ENCODE assay signal across 1 cellular context in the genomic region with DNA sequence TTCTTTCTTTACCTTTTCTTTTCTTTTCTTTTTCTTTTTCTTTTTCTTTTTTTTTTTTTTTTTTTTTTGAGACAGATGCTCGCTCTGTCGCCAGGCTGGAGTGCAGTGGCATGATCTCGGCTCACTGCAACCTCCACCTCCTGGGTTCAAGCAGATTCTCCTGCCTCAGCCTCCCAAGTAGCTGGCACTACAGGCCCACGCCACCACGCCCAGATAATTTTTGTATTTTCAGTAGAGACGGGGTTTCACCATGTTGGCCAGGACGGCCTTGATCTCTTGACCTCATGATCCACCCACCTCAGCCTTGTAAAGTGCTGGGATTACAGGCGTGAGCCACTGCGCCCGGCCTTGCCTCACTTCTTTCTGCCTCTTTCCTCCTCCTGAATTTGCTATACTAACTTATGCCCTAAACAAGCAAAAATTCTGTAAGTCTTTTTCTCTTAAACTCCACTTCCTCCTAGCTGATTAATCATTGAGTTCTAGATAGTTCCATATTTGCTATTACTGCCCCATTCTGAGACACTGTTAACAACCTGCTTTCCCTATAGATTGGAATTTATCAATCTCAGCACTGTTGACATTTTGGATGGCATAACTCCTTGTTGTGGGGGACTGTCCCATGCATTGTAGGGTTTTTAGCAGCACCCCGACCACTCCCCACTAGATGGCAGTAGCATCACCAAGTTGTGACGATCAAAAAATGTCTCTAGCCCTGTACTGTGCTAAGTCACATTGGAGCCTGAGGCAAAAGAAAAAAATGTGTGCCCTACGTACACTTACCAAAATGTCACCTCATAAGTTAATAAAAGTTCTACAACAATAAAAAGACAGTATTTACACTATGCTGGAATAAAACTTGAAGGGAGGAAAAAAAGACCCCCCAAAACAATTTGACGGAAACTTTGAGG.
TF ChIP-seq lines count a peak whose summit lies in the region.

No MANE protein-coding gene starts in this region.

TF ChIP-seq in HepG2, 621 proteins besides CTCF, POLR2A, EP300 and RAD21 (continued from another document and continues in another):
- TF ChIP-seq ZBTB4 (CRISPR knock-in tag; IDR thresholded peaks at IDR 0.05; ENCODE audit: borderline replicate concordance) (0 out of 2 replicates have a peak, but pooled peaks have one; percentile 54), CREM (IDR thresholded peaks at IDR 0.05) (peak; percentile 12; the same call in 1 of the 2 replicates), CREM (CRISPR knock-in tag; IDR thresholded peaks at IDR 0.05) (no peak), XRCC5 (optimal IDR thresholded peaks at IDR 0.05; ENCODE audit: low read length) (peak; percentile 62), ZNF777 (CRISPR knock-in tag; IDR thresholded peaks at IDR 0.05) (no peak), ZNF788 (CRISPR knock-in tag; IDR thresholded peaks at IDR 0.05; ENCODE audit: borderline replicate concordance) (0 out of 2 replicates have a peak, but pooled peaks have one; percentile 32), SALL2 (CRISPR knock-in tag; IDR thresholded peaks at IDR 0.05) (no peak; the same call in 1 of the 2 replicates), ZNF710 (CRISPR knock-in tag; IDR thresholded peaks at IDR 0.05; ENCODE audit: borderline replicate concordance) (peak; percentile 8; the same call in 1 of the 2 replicates), SOX6 (IDR thresholded peaks at IDR 0.05) (no peak), SOX6 (CRISPR knock-in tag; IDR thresholded peaks at IDR 0.05) (peak; percentile 40; the same call in 1 of the 2 replicates), ZNF891 (CRISPR knock-in tag; IDR thresholded peaks at IDR 0.05) (no peak), HOXA3 (CRISPR knock-in tag; IDR thresholded peaks at IDR 0.05) (peak; percentile 33; the same call in 1 of the 2 replicates), NR2F6 (IDR thresholded peaks at IDR 0.05) (peak; percentile 83), NR2F6 (CRISPR knock-in tag; IDR thresholded peaks at IDR 0.05) (peak; percentile 83), FOXO1 (CRISPR knock-in tag; IDR thresholded peaks at IDR 0.05) (0 out of 2 replicates have a peak, but pooled peaks have one; percentile 4), HOXA5 (CRISPR knock-in tag; IDR thresholded peaks at IDR 0.05) (no peak), NFIC (IDR thresholded peaks at IDR 0.05; ENCODE audit: low read length) (0 out of 2 replicates have a peak, but pooled peaks have one; percentile 48), HDAC1 (CRISPR knock-in tag; IDR thresholded peaks at IDR 0.05) (0 out of 2 replicates have a peak, but pooled peaks have one; percentile 10), THAP11 (CRISPR knock-in tag; IDR thresholded peaks at IDR 0.05) (peak; percentile 49), ZNF792 (CRISPR knock-in tag; IDR thresholded peaks at IDR 0.05) (0 out of 2 replicates have a peak, but pooled peaks have one; percentile 50), NR2F1 (CRISPR knock-in tag; IDR thresholded peaks at IDR 0.05) (peak; percentile 54 to 75; a peak in 3 of 4 replicates), ZNF547 (CRISPR knock-in tag; IDR thresholded peaks at IDR 0.05) (no peak), ZNF644 (CRISPR knock-in tag; IDR thresholded peaks at IDR 0.05; ENCODE audit: low read depth) (0 out of 2 replicates have a peak, but pooled peaks have one; percentile 6), ZFP62 (CRISPR knock-in tag; IDR thresholded peaks at IDR 0.05) (no peak), IRF2 (CRISPR knock-in tag; IDR thresholded peaks at IDR 0.05) (no peak), SMC3 (IDR thresholded peaks at IDR 0.05; ENCODE audit: low read length) (peak; percentile 71; the same call in 1 of the 2 replicates), SMAD3 (CRISPR knock-in tag; IDR thresholded peaks at IDR 0.05) (peak; percentile 35; the same call in 1 of the 2 replicates), ARID5B (CRISPR knock-in tag; IDR thresholded peaks at IDR 0.05) (peak; percentile 54), ZNF629 (CRISPR knock-in tag; conservative IDR thresholded peaks at IDR 0.05) (0 out of 2 replicates have a peak, but pooled peaks have one; percentile 2), HMGXB4 (CRISPR knock-in tag; IDR thresholded peaks at IDR 0.05; ENCODE audit: borderline replicate concordance in 1 of 2, low read depth in 1 of 2) (peak; percentile 67 to 79), JARID2 (CRISPR knock-in tag; IDR thresholded peaks at IDR 0.05; ENCODE audit: insufficient replicate concordance) (no peak), LCORL (IDR thresholded peaks at IDR 0.05) (no peak), LCORL (CRISPR knock-in tag; IDR thresholded peaks at IDR 0.05) (0 out of 2 replicates have a peak, but pooled peaks have one; percentile 65), ZNF234 (CRISPR knock-in tag; conservative IDR thresholded peaks at IDR 0.05) (no peak)
- TF ChIP-seq, protein P1, sequence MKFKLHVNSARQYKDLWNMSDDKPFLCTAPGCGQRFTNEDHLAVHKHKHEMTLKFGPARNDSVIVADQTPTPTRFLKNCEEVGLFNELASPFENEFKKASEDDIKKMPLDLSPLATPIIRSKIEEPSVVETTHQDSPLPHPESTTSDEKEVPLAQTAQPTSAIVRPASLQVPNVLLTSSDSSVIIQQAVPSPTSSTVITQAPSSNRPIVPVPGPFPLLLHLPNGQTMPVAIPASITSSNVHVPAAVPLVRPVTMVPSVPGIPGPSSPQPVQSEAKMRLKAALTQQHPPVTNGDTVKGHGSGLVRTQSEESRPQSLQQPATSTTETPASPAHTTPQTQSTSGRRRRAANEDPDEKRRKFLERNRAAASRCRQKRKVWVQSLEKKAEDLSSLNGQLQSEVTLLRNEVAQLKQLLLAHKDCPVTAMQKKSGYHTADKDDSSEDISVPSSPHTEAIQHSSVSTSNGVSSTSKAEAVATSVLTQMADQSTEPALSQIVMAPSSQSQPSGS (CRISPR knock-in tag; IDR thresholded peaks at IDR 0.05): 0 out of 2 replicates have a peak, but pooled peaks have one; percentile 44
- TF ChIP-seq, protein P2, sequence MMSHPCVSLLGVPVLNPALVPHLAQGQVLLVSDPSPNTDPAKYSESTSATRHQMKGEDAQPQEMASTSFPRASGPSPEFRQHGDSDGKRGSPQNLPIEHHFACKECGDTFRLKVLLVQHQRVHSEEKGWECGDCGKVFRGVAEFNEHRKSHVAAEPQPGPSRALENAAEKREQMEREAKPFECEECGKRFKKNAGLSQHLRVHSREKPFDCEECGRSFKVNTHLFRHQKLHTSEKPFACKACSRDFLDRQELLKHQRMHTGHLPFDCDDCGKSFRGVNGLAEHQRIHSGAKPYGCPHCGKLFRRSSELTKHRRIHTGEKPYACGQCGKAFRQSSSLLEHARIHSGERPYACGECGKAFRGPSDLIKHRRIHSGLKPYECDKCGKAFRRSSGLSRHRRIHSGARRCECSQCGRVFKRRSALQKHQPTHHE (CRISPR knock-in tag; IDR thresholded peaks at IDR 0.05; ENCODE audit: borderline replicate concordance): no peak
- TF ChIP-seq, protein P3, sequence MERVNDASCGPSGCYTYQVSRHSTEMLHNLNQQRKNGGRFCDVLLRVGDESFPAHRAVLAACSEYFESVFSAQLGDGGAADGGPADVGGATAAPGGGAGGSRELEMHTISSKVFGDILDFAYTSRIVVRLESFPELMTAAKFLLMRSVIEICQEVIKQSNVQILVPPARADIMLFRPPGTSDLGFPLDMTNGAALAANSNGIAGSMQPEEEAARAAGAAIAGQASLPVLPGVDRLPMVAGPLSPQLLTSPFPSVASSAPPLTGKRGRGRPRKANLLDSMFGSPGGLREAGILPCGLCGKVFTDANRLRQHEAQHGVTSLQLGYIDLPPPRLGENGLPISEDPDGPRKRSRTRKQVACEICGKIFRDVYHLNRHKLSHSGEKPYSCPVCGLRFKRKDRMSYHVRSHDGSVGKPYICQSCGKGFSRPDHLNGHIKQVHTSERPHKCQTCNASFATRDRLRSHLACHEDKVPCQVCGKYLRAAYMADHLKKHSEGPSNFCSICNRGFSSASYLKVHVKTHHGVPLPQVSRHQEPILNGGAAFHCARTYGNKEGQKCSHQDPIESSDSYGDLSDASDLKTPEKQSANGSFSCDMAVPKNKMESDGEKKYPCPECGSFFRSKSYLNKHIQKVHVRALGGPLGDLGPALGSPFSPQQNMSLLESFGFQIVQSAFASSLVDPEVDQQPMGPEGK (CRISPR knock-in tag; IDR thresholded peaks at IDR 0.05): 0 out of 2 replicates have a peak, but pooled peaks have one; percentile 45
